In the genomic region with DNA sequence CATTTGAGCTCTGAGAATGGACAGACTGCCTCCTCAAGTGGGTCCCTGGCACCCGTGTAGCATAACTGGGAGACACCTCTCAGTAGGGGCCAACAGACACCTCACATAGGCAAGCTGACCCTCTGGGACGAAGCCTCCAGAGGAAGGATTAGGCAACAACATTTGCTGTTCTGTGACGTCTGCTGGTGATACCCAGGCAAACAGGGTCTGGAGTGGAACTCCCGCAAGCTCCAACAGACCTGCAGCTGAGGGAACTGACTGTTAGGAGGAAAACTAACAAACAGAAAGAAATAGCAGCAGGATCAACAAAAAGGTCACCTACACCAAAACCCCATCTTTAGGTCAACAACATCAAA, we compare ENCODE assay signal across 1 cellular context.
TF ChIP-seq lines count a peak whose summit lies in the region.

No MANE protein-coding gene starts in this region.

TF ChIP-seq in GM23338, 12 proteins besides CTCF, POLR2A, EP300 and RAD21 (continued from another document):
- TF ChIP-seq ZNF462 (CRISPR knock-in tag; IDR thresholded peaks at IDR 0.05) (no peak), ZNF331 (CRISPR knock-in tag; IDR thresholded peaks at IDR 0.05; ENCODE audit: low read depth) (no peak), POLR2AphosphoS5 (IDR thresholded peaks at IDR 0.05; ENCODE audit: low read depth) (no peak)
